ENCODE assay signal across 12 cellular contexts in the genomic region with DNA sequence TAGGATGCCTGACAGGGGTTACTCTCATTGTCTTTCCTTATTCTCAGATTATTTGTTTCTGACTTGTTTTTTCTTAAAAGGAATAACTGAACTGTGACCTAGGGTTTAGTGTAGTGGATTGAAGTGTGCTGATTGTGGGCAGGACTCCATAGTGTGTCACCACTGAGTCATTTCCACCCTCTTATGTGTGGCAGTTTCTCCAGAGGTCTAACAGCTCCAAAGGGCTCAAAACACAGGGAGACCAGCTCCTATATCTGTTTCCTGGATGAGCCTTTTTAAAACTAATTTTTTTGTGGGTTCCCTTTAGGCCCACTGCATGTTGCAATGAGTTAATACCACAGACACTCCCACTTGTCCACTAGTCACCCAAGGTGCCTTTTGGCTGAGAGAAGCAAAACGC.
DNase-seq lines count a peak whose midpoint lies in the region; ATAC-seq and TF ChIP-seq lines count a peak whose summit lies in the region.
"Had no signal": no experiment of that assay in that cellular context is flagged by ENCODE, and none has a peak within 500 bp of the region (broad histone marks: within the 10 kb centered on the region; RNA-seq: fewer than 3 reads in every experiment).

No MANE protein-coding gene starts in this region.

- H3K4me3 ChIP-seq in upper lobe of left lung: no peak overlapping the region
- H3K4me3 ChIP-seq in right lobe of liver: no peak overlapping the region
- no peak overlapping the region for H3K4me3 ChIP-seq in lower lobe of right lung
- H3K4me3 ChIP-seq: transverse colon had no signal

- 74 to 78% methylated on average over 1 of the region's 1 CpG for WGBS in upper lobe of left lung, 2 donors
- 44% methylated on average over 1 of the region's 1 CpG for WGBS in right lobe of liver (ENCODE audit: insufficient coverage, low coverage, low lambda C conversion rate, missing lambda C conversion rate)

- TF ChIP-seq POLR2A in upper lobe of left lung (IDR thresholded peaks at IDR 0.05): no peak
- no peak for TF ChIP-seq POLR2A in right lobe of liver (IDR thresholded peaks at IDR 0.05)

- TF ChIP-seq CTCF in upper lobe of left lung (IDR thresholded peaks at IDR 0.05) (no peak), right lobe of liver (IDR thresholded peaks at IDR 0.05) (no peak), lower lobe of right lung (IDR thresholded peaks at IDR 0.05) (no peak)

- H3K27me3 ChIP-seq in upper lobe of left lung (no peaks in the 10 kb centered on the region), right lobe of liver (no peaks in the 10 kb centered on the region), lower lobe of right lung (ENCODE audit: low read depth) (no peaks in the 10 kb centered on the region)
- H3K27me3 ChIP-seq: transverse colon had no signal

- no peak for TF ChIP-seq EP300 in upper lobe of left lung (IDR thresholded peaks at IDR 0.05)

- no peaks in the 10 kb centered on the region for H3K4me1 ChIP-seq in upper lobe of left lung
- no peaks in the 10 kb centered on the region for H3K4me1 ChIP-seq in right lobe of liver
- H3K4me1 ChIP-seq in lower lobe of right lung: no peaks in the 10 kb centered on the region
- H3K4me1 ChIP-seq: transverse colon had no signal

- H3K9me3 ChIP-seq in upper lobe of left lung (no peaks in the 10 kb centered on the region), right lobe of liver (no peaks in the 10 kb centered on the region), lower lobe of right lung (no peaks in the 10 kb centered on the region)

- DNase-seq in DMS53 treated with DMSO at 0.1 percent for 48 hours (lab: John Stamatoyannopoulos, UW; ENCODE audit: unreplicated experiment) (peak; percentile 86), MV-4-11 (lab: John Stamatoyannopoulos, UW) (peak; percentile 99), amniotic epithelial cell (ENCODE audit: low read depth) (peak; percentile 45), kidney glomerular epithelial cell (lab: John Stamatoyannopoulos, UW) (peak; percentile 55), upper lobe of left lung (no peak), right lobe of liver (no peak), lower lobe of right lung (no peak), SK-N-DZ (ENCODE audit: low spot score) (no peak)
- DNase-seq: NCI-H510A, T-cell, transverse colon had no signal

- H3K36me3 ChIP-seq in upper lobe of left lung (no peaks in the 10 kb centered on the region), right lobe of liver (no peaks in the 10 kb centered on the region), lower lobe of right lung (no peaks in the 10 kb centered on the region)
- H3K36me3 ChIP-seq: transverse colon had no signal

- H3K27ac ChIP-seq in upper lobe of left lung: no peak overlapping the region
- no peak overlapping the region for H3K27ac ChIP-seq in right lobe of liver
- H3K27ac ChIP-seq in lower lobe of right lung: no peak overlapping the region
- H3K27ac ChIP-seq: transverse colon had no signal

- ATAC-seq in upper lobe of left lung (ENCODE audit: low FRiP score in 2 of 2) (no peak), right lobe of liver (no peak), lower lobe of right lung (no peak)
- ATAC-seq: sciatic nerve, T-cell had no signal

- intact Hi-C loops in right lobe of liver (cut with DNase I) (no loop called here), lower lobe of right lung (cut with DNase I) (no loop called here)

Comparison
In these comparisons a context has a peak if more than half of its experiments do, and no peak if none do; other contexts are left out.
1. DNase-seq: peak in DMS53 treated with DMSO at 0.1 percent for 48 hours (single experiment), MV-4-11 (single experiment), amniotic epithelial cell (single experiment) and kidney glomerular epithelial cell (single experiment); none in upper lobe of left lung (0 of 2), right lobe of liver (0 of 3), lower lobe of right lung (single experiment) and SK-N-DZ (single experiment).